1 cellular context compared by ENCODE assay signal in the genomic region with DNA sequence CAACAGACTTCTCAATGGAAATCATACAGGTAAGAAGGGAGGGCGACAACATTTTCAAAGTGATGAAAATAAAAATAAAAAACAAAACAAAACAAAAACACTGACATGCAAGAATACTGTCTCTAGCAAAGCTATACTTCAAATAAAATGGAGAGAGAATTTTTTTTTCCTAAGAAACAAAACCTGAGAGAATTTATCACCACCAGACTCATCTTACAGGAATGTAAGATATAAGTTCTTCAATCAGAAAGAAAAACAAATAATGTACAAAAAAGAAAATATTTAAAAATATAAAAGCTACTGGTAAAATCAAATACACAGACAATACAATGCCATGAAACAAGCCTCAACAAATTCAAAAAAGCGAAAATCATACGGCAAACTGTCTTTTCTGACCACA.
TF ChIP-seq lines count a peak whose summit lies in the region.

No MANE protein-coding gene starts in this region.

TF ChIP-seq in A549, 52 proteins besides CTCF, POLR2A, EP300 and RAD21 (continued from another document):
- TF ChIP-seq CHD4 (IDR thresholded peaks at IDR 0.05; ENCODE audit: borderline replicate concordance) = no peak
- TF ChIP-seq KDM1A (IDR thresholded peaks at IDR 0.05; ENCODE audit: low read depth) = no peak
- no peak for TF ChIP-seq FOSB (CRISPR knock-in tag; IDR thresholded peaks at IDR 0.05)
- no peak for TF ChIP-seq HOXB5 (CRISPR knock-in tag; IDR thresholded peaks at IDR 0.05)
- TF ChIP-seq KDM5A (IDR thresholded peaks at IDR 0.05) = no peak
- TF ChIP-seq FOSL2 (IDR thresholded peaks at IDR 0.05) = no peak
- no peak for TF ChIP-seq FOSL2 (CRISPR knock-in tag; IDR thresholded peaks at IDR 0.05)
- TF ChIP-seq JUN (IDR thresholded peaks at IDR 0.05) = no peak
- no peak for TF ChIP-seq JUNB (IDR thresholded peaks at IDR 0.05)
- TF ChIP-seq CHD2 (IDR thresholded peaks at IDR 0.05; ENCODE audit: low read length, partially characterized antibody) = no peak
- TF ChIP-seq, protein P1, sequence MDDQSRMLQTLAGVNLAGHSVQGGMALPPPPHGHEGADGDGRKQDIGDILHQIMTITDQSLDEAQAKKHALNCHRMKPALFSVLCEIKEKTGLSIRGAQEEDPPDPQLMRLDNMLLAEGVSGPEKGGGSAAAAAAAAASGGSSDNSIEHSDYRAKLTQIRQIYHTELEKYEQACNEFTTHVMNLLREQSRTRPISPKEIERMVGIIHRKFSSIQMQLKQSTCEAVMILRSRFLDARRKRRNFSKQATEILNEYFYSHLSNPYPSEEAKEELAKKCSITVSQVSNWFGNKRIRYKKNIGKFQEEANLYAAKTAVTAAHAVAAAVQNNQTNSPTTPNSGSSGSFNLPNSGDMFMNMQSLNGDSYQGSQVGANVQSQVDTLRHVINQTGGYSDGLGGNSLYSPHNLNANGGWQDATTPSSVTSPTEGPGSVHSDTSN (IDR thresholded peaks at IDR 0.05) = no peak
TF ChIP-seq in A549: peak in this region for 0.
